16 cellular contexts compared by ENCODE assay signal in the genomic region with DNA sequence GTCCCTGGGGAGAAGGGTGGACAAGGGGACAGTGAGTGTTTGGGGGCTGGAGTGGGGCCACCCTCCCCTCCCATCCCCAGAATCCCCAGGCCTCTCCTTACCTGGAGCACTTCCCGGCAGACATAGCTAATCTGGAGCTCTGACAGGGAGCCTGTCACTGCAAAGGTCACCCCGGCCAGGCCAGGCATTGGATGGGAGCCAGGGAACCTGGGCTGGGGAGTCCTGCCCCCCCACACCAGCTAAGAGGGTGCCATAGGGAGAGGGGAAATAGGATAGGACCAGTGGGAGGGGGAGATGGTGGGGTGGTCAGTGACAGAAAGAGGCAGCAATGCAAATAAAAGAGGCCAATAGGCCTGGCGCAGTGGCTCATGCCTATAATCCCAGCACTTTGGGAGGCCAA. TPM values are rescaled to one million over a fixed set of nuclear protein-coding genes. Genes with fewer than 3 reads are reported as not detected.
"Had no signal": no experiment of that assay in that cellular context is flagged by ENCODE, and none has a peak within 500 bp of the region (broad histone marks: within the 10 kb centered on the region; RNA-seq: fewer than 3 reads in every experiment).

No MANE protein-coding gene starts in this region.

- H3K9me3 ChIP-seq: colonic mucosa, neutrophil, sigmoid colon, tibial artery had no signal

- H3K27me3 Mint-ChIP-seq: naive thymus-derived CD4-positive, alpha-beta T cell; stimulated activated naive CD8-positive, alpha-beta T cell treated with anti-CD3 and anti-CD28 coated beads, Interleukin-15, Interleukin-2, amounts not matched to agents 100 ng/mL and 50 ng/mL, for 24 hours had no signal

- H3K4me3 ChIP-seq: colonic mucosa, sigmoid colon, skin epidermis, tibial artery had no signal

- H3K4me1 ChIP-seq: colonic mucosa had no signal

- H3K9me3 Mint-ChIP-seq: naive thymus-derived CD4-positive, alpha-beta T cell; nephron progenitor cell; stimulated activated naive CD8-positive, alpha-beta T cell treated with anti-CD3 and anti-CD28 coated beads, Interleukin-15, Interleukin-2, amounts not matched to agents 100 ng/mL and 50 ng/mL, for 24 hours had no signal

- H3K27me3 ChIP-seq: colonic mucosa, neutrophil, sigmoid colon, tibial artery had no signal

- DNase-seq: colonic mucosa; dermis blood vessel endothelial cell; effector CD4-positive, alpha-beta T cell; foreskin melanocyte; head of caudate nucleus; hypothalamus; kidney glomerular epithelial cell; mesendoderm; naive thymus-derived CD4-positive, alpha-beta T cell; nephron progenitor cell; sigmoid colon; tibial artery had no signal

- H3K4me3 Mint-ChIP-seq: nephron progenitor cell; stimulated activated naive CD8-positive, alpha-beta T cell treated with anti-CD3 and anti-CD28 coated beads, Interleukin-15, Interleukin-2, amounts not matched to agents 100 ng/mL and 50 ng/mL, for 24 hours had no signal

- H3K27ac ChIP-seq: colonic mucosa, neutrophil, sigmoid colon, skin epidermis, tibial artery had no signal

- H3K36me3 ChIP-seq: colonic mucosa, sigmoid colon, tibial artery had no signal

- ATAC-seq: naive thymus-derived CD4-positive, alpha-beta T cell had no signal

RNA-seq across cellular contexts. Expression of a gene that starts 3.5 kb away (rescaled TPM):
- total RNA-seq: dermis blood vessel endothelial cell, lung microvascular endothelial cell had no signal
